1 cellular context compared by ENCODE assay signal in genomic region chr16:10297341-10298006, GRCh38.
A peak's percentile ranks its signal among the peaks of the same experiment; 100 is the strongest.
TF ChIP-seq lines count a peak whose summit lies in the region.

No MANE protein-coding gene starts in this region.

TF ChIP-seq in HepG2, 621 proteins besides CTCF, POLR2A, EP300 and RAD21 (continued from another document and continues in another):
- TF ChIP-seq ZHX1 (CRISPR knock-in tag; IDR thresholded peaks at IDR 0.05; ENCODE audit: low read depth), result peak; percentile 68; the same call in 1 of the 2 replicates
- TF ChIP-seq ZFP82 (CRISPR knock-in tag; IDR thresholded peaks at IDR 0.05; ENCODE audit: borderline replicate concordance), result no peak
- peak; percentile 83 for TF ChIP-seq SALL1 (CRISPR knock-in tag; IDR thresholded peaks at IDR 0.05)
- no peak; the same call in 1 of the 2 replicates for TF ChIP-seq TFDP1 (CRISPR knock-in tag; IDR thresholded peaks at IDR 0.05; ENCODE audit: borderline replicate concordance)
- TF ChIP-seq ZNF678 (CRISPR knock-in tag; IDR thresholded peaks at IDR 0.05), result no peak
- no peak for TF ChIP-seq ZNF121 (CRISPR knock-in tag; IDR thresholded peaks at IDR 0.05)
- no peak for TF ChIP-seq SOX13 (IDR thresholded peaks at IDR 0.05)
- TF ChIP-seq SOX13 (CRISPR knock-in tag; conservative IDR thresholded peaks at IDR 0.05 in 1 of 2, IDR thresholded peaks at IDR 0.05 in 1 of 2), result peak in 1 of 2 experiments; percentile 51; a peak in 1 of 4 replicates
- TF ChIP-seq NFYB (CRISPR knock-in tag; IDR thresholded peaks at IDR 0.05), result peak; percentile 77
- peak; percentile 92 for TF ChIP-seq CEBPG (CRISPR knock-in tag; IDR thresholded peaks at IDR 0.05)
- TF ChIP-seq ZXDC (CRISPR knock-in tag; IDR thresholded peaks at IDR 0.05), result no peak
- TF ChIP-seq ZSCAN25 (CRISPR knock-in tag; IDR thresholded peaks at IDR 0.05), result 0 out of 2 replicates have a peak, but pooled peaks have one; percentile 30
- TF ChIP-seq ZNF468 (CRISPR knock-in tag; IDR thresholded peaks at IDR 0.05), result no peak
- TF ChIP-seq YEATS4 (CRISPR knock-in tag; IDR thresholded peaks at IDR 0.05; ENCODE audit: borderline replicate concordance), result peak; percentile 63; the same call in 1 of the 2 replicates
- no peak for TF ChIP-seq PHF5A (CRISPR knock-in tag; IDR thresholded peaks at IDR 0.05; ENCODE audit: low read depth, unreplicated experiment)
- TF ChIP-seq ZNF556 (CRISPR knock-in tag; IDR thresholded peaks at IDR 0.05; ENCODE audit: borderline replicate concordance), result peak; percentile 68; the same call in 1 of the 2 replicates
- TF ChIP-seq HDAC1 (CRISPR knock-in tag; IDR thresholded peaks at IDR 0.05), result peak; percentile 24; the same call in 1 of the 2 replicates
- TF ChIP-seq ZNF547 (CRISPR knock-in tag; IDR thresholded peaks at IDR 0.05), result no peak; the same call in 1 of the 2 replicates
- TF ChIP-seq ZBTB26 (CRISPR knock-in tag; IDR thresholded peaks at IDR 0.05; ENCODE audit: borderline replicate concordance), result peak; percentile 58; the same call in 1 of the 2 replicates
- TF ChIP-seq STAT6 (CRISPR knock-in tag; IDR thresholded peaks at IDR 0.05; ENCODE audit: borderline replicate concordance), result peak; percentile 40; the same call in 1 of the 2 replicates
- no peak for TF ChIP-seq PCBP2 (optimal IDR thresholded peaks at IDR 0.05; ENCODE audit: low read depth, low read length, poor library complexity, severe bottlenecking)
- no peak for TF ChIP-seq LCORL (IDR thresholded peaks at IDR 0.05)
- TF ChIP-seq LCORL (CRISPR knock-in tag; IDR thresholded peaks at IDR 0.05), result no peak
- TF ChIP-seq ZNF501 (CRISPR knock-in tag; IDR thresholded peaks at IDR 0.05), result no peak
- peak; percentile 69 for TF ChIP-seq RARA (CRISPR knock-in tag; IDR thresholded peaks at IDR 0.05)
- no peak for TF ChIP-seq SP140L (CRISPR knock-in tag; IDR thresholded peaks at IDR 0.05; ENCODE audit: borderline replicate concordance)
- TF ChIP-seq ZNF777 (CRISPR knock-in tag; IDR thresholded peaks at IDR 0.05), result no peak
- no peak for TF ChIP-seq ZNF451 (CRISPR knock-in tag; IDR thresholded peaks at IDR 0.05)
- TF ChIP-seq DRAP1 (CRISPR knock-in tag; IDR thresholded peaks at IDR 0.05), result peak; percentile 46; the same call in 1 of the 2 replicates
- TF ChIP-seq GMEB1 (CRISPR knock-in tag; IDR thresholded peaks at IDR 0.05; ENCODE audit: borderline replicate concordance), result 0 out of 2 replicates have a peak, but pooled peaks have one; percentile 36
- no peak for TF ChIP-seq ZNF383 (CRISPR knock-in tag; IDR thresholded peaks at IDR 0.05; ENCODE audit: borderline replicate concordance)
- no peak for TF ChIP-seq KDM3A (CRISPR knock-in tag; IDR thresholded peaks at IDR 0.05; ENCODE audit: low read depth)
- TF ChIP-seq ZNF318 (CRISPR knock-in tag; IDR thresholded peaks at IDR 0.05), result 0 out of 2 replicates have a peak, but pooled peaks have one; percentile 22
- TF ChIP-seq FOXK1 (CRISPR knock-in tag; IDR thresholded peaks at IDR 0.05; ENCODE audit: borderline replicate concordance, low read depth), result 0 out of 2 replicates have a peak, but pooled peaks have one; percentile 28
- no peak for TF ChIP-seq KAT2B (IDR thresholded peaks at IDR 0.05; ENCODE audit: borderline replicate concordance, low read depth, low read length)
- TF ChIP-seq ZBTB20 (CRISPR knock-in tag; IDR thresholded peaks at IDR 0.05; ENCODE audit: borderline replicate concordance, low read depth), result peak; percentile 96; the same call in 1 of the 2 replicates
- no peak for TF ChIP-seq CREBL2 (CRISPR knock-in tag; IDR thresholded peaks at IDR 0.05; ENCODE audit: borderline replicate concordance)
- peak; percentile 38; the same call in 1 of the 2 replicates for TF ChIP-seq SMAD3 (CRISPR knock-in tag; IDR thresholded peaks at IDR 0.05)
- peak; percentile 71 for TF ChIP-seq ZNF12 (CRISPR knock-in tag; IDR thresholded peaks at IDR 0.05)
